Comparison of ENCODE assay signal across 10 cellular contexts in genomic region chr22:36406139-36406538, GRCh38. TPM values are rescaled to one million over a fixed set of nuclear protein-coding genes. Genes with fewer than 3 reads are reported as not detected.
A peak's percentile ranks its signal among the peaks of the same experiment; 100 is the strongest.
DNase-seq lines count a peak whose midpoint lies in the region; ATAC-seq and TF ChIP-seq lines count a peak whose summit lies in the region.
"Had no signal": no experiment of that assay in that cellular context is flagged by ENCODE, and none has a peak within 500 bp of the region (broad histone marks: within the 10 kb centered on the region; RNA-seq: fewer than 3 reads in every experiment).

No MANE protein-coding gene starts in this region.

- no peaks in the 10 kb centered on the region for H4K20me1 ChIP-seq in GM23248 (ENCODE audit: insufficient read depth)

- H3K9me2 ChIP-seq in GM23248 (ENCODE audit: insufficient read depth) = no peaks in the 10 kb centered on the region

- no peaks in the 10 kb centered on the region for H3K9me3 Mint-ChIP-seq in activated CD4-positive, alpha-beta memory T cell treated with anti-CD3 and anti-CD28 coated beads, Interleukin-2, amount 10 ng/mL, durations not matched to agents 7 days and 5 days
- H3K9me3 Mint-ChIP-seq in Calu3 (ENCODE audit: low read depth, unreplicated experiment) = no peaks in the 10 kb centered on the region

- H3K36me3 Mint-ChIP-seq in activated CD4-positive, alpha-beta memory T cell treated with anti-CD3 and anti-CD28 coated beads, Interleukin-2, amount 10 ng/mL, durations not matched to agents 7 days and 5 days (ENCODE audit: low read depth) = peaks cover 7% of the 10 kb centered on the region
- H3K36me3 Mint-ChIP-seq in Calu3 (ENCODE audit: insufficient read depth, unreplicated experiment) = peaks cover 14% of the 10 kb centered on the region

- H3K4me2 ChIP-seq in GM23248 (ENCODE audit: unreplicated experiment) = peak overlapping the region; percentile 20

- H3K27me3 ChIP-seq in GM23248 (replicated peaks; ENCODE audit: insufficient read depth) (no peaks in the 10 kb centered on the region), neutrophil (no peaks in the 10 kb centered on the region)
- H3K27me3 ChIP-seq: esophagus muscularis mucosa had no signal

- H3K27ac ChIP-seq in GM23248 (no peak overlapping the region), neutrophil (peak overlapping the region; percentile 95)
- H3K27ac ChIP-seq: esophagus muscularis mucosa had no signal

- H3K36me3 ChIP-seq in GM23248 (ENCODE audit: low read depth) (no peaks in the 10 kb centered on the region), neutrophil (no peaks in the 10 kb centered on the region)

- peak; percentile 23 for DNase-seq in GM23248
- peak; percentile 47 for DNase-seq in NAMALWA (ENCODE audit: low spot score)
- DNase-seq in activated CD4-positive, alpha-beta memory T cell treated with anti-CD3 and anti-CD28 coated beads, Interleukin-2, amount 10 ng/mL, durations not matched to agents 7 days and 5 days = no peak
- DNase-seq in Calu3 = no peak
- no peak for DNase-seq in GM03348 (ENCODE audit: low spot score)
- DNase-seq: SW 1271 had no signal

- no peaks in the 10 kb centered on the region for H3K9me3 ChIP-seq in GM23248 (ENCODE audit: low read depth)
- no peaks in the 10 kb centered on the region for H3K9me3 ChIP-seq in neutrophil
- H3K9me3 ChIP-seq: esophagus muscularis mucosa, mucosa of descending colon had no signal

- intact Hi-C loops in Calu3 (cut with micrococcal nuclease; ENCODE audit: unreplicated experiment) = no loop called here

- WGBS in GM23248 (ENCODE audit: low coverage in 1 of 2, low lambda C conversion rate in 2 of 2, missing lambda C conversion rate in 2 of 2), 2 experiments = 87 to 90% methylated on average over 4 of the region's 4 CpGs

- CTCF ChIA-PET in activated CD4-positive, alpha-beta memory T cell treated with anti-CD3 and anti-CD28 coated beads, Interleukin-2, amount 10 ng/mL, durations not matched to agents 7 days and 5 days (lab: Charles Lee) = interaction anchor here (0.9 to 2.0 kb wide), 6 partner anchors 29 to 168 kb away, joined by 3 to 11 read pairs (median 4); no protein-coding TSS in a partner anchor
- CTCF ChIA-PET in Calu3 (lab: Charles Lee) = interaction anchor here (0.9 to 1.8 kb wide), 2 partner anchors 11 to 64 kb away, joined by 3 to 6 read pairs; no protein-coding TSS in a partner anchor

- H3K27me3 Mint-ChIP-seq in activated CD4-positive, alpha-beta memory T cell treated with anti-CD3 and anti-CD28 coated beads, Interleukin-2, amount 10 ng/mL, durations not matched to agents 7 days and 5 days = no peaks in the 10 kb centered on the region
- H3K27me3 Mint-ChIP-seq in Calu3 (ENCODE audit: unreplicated experiment) = no peaks in the 10 kb centered on the region

- H3F3A ChIP-seq in GM23248 (ENCODE audit: insufficient read depth) = peaks cover 8% of the 10 kb centered on the region; the same call in 1 of the 2 replicates

- in situ Hi-C loops in GM23248 (cut with MboI) = no loop called here

- ATAC-seq in GM21515 (IDR thresholded peaks at IDR 0.05; ENCODE audit: unreplicated experiment) = no peak

- BruUV-seq in Calu3 (replicated peaks; lab: Mats Ljungman, UMichigan) = no TSS peak

- no peak overlapping the region for H2AFZ ChIP-seq in GM23248

- POLR2A ChIA-PET in activated CD4-positive, alpha-beta memory T cell treated with anti-CD3 and anti-CD28 coated beads, Interleukin-2, amount 10 ng/mL, durations not matched to agents 7 days and 5 days (lab: Charles Lee) = interaction anchor here (0.9 to 4.4 kb wide), 10 partner anchors 9 to 123 kb away, joined by 3 to 65 read pairs (median 9); partner anchors contain the start of genes EIF3D, MYH9 and TXN2

- peak overlapping the region; percentile 1 for H3K4me3 Mint-ChIP-seq in activated CD4-positive, alpha-beta memory T cell treated with anti-CD3 and anti-CD28 coated beads, Interleukin-2, amount 10 ng/mL, durations not matched to agents 7 days and 5 days
- H3K4me3 Mint-ChIP-seq in Calu3 (ENCODE audit: low read depth, unreplicated experiment) = no peak overlapping the region

- no peak overlapping the region for H3K9ac ChIP-seq in GM23248

- no peak for TF ChIP-seq CTCF in neutrophil (IDR thresholded peaks at IDR 0.05)
- TF ChIP-seq CTCF in Calu3 (IDR thresholded peaks at IDR 0.05; ENCODE audit: unreplicated experiment) = no peak

- H3K79me2 ChIP-seq in GM23248 (ENCODE audit: insufficient read depth) = no peaks in the 10 kb centered on the region

- peak overlapping the region; percentile 99 for H3K27ac Mint-ChIP-seq in activated CD4-positive, alpha-beta memory T cell treated with anti-CD3 and anti-CD28 coated beads, Interleukin-2, amount 10 ng/mL, durations not matched to agents 7 days and 5 days
- H3K27ac Mint-ChIP-seq in Calu3 (ENCODE audit: unreplicated experiment) = no peak overlapping the region

- no peak overlapping the region for H3K4me3 ChIP-seq in GM23248
- H3K4me3 ChIP-seq in neutrophil (ENCODE audit: low read depth in 1 of 2, low read length in 1 of 2) = peak overlapping the region; percentile 23 to 39
- H3K4me3 ChIP-seq: esophagus muscularis mucosa, mucosa of descending colon had no signal

- peaks cover 8% of the 10 kb centered on the region; the same call in 1 of the 2 replicates for H3K4me1 ChIP-seq in GM23248 (ENCODE audit: insufficient read depth)
- H3K4me1 ChIP-seq in neutrophil (ENCODE audit: control insufficient read depth in 1 of 2, insufficient read depth in 1 of 2, low read depth in 1 of 2, low read length in 1 of 2) = peaks cover 94 to 98% of the 10 kb centered on the region in 2 experiments

- peaks cover 67% of the 10 kb centered on the region for H3K4me1 Mint-ChIP-seq in activated CD4-positive, alpha-beta memory T cell treated with anti-CD3 and anti-CD28 coated beads, Interleukin-2, amount 10 ng/mL, durations not matched to agents 7 days and 5 days
- peaks cover 22% of the 10 kb centered on the region for H3K4me1 Mint-ChIP-seq in Calu3 (ENCODE audit: low read depth, unreplicated experiment)

RNA-seq across cellular contexts. Expression of gene MYH9, which starts 18.4 kb away (rescaled TPM):
- total RNA-seq in GM23248 (2014; rRNA removed; shearing (Covaris generic)) = 420 and 453 TPM in 2 replicates
- polyA plus RNA-seq in GM23248 (2016; fragmentation: Nextera tagmentation; extraction: Ambion mirVana) = 282 and 287 TPM in 2 replicates
- 100 to 1,000 TPM; 840 to 865 TPM for total RNA-seq in activated CD4-positive, alpha-beta memory T cell treated with anti-CD3 and anti-CD28 coated beads, Interleukin-2, amount 10 ng/mL, durations not matched to agents 7 days and 5 days
- total RNA-seq in Calu3 (2022) = 526 and 606 TPM in 2 replicates

Comparison
In these comparisons a context has a peak if more than half of its experiments do, and no peak if none do; other contexts are left out.
1. DNase-seq: peak in GM23248 (single experiment) and NAMALWA (single experiment); none in activated CD4-positive, alpha-beta memory T cell treated with anti-CD3 and anti-CD28 coated beads, Interleukin-2, amount 10 ng/mL, durations not matched to agents 7 days and 5 days (single experiment), Calu3 (single experiment) and GM03348 (single experiment).